In the genomic region with DNA sequence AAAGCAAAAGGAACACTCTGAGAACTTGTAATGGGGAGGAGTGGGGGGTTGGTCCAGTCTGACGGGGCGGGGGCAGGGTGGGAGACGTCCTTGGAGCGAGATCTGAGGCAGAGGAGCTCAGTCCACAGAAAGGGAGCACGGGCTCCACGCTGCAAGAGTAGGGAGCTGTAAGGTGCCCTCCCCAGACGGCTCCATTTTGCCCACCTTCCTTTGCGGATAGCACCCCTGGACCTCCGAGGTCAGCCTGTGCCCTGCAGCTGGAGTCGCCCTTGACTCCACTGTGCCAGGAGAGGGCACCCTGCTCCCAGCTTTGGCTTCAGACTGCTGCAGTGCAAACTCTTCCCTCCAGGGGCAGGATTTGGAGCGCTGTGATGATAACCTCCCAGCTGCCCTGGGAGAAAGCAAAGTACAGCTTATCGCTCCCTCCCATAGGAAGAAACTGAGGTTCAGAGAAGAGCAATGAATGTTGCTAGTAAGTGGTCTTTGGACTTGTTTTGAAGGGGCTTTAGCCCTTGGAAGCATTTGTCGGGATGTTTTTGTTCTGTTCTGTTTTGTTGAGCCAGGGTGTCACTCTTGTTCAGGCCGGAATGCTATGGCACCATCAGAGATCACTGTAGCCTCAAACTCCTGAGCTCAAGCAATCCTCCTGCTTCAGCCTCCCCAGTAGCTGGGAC, we compare ENCODE assay signal across 1 cellular context.
A peak's percentile ranks its signal among the peaks of the same experiment; 100 is the strongest.
TF ChIP-seq lines count a peak whose summit lies in the region.

No MANE protein-coding gene starts in this region.

TF ChIP-seq in HepG2, 621 proteins besides CTCF, POLR2A, EP300 and RAD21 (continued from another document and continues in another):
- TF ChIP-seq, protein P1, sequence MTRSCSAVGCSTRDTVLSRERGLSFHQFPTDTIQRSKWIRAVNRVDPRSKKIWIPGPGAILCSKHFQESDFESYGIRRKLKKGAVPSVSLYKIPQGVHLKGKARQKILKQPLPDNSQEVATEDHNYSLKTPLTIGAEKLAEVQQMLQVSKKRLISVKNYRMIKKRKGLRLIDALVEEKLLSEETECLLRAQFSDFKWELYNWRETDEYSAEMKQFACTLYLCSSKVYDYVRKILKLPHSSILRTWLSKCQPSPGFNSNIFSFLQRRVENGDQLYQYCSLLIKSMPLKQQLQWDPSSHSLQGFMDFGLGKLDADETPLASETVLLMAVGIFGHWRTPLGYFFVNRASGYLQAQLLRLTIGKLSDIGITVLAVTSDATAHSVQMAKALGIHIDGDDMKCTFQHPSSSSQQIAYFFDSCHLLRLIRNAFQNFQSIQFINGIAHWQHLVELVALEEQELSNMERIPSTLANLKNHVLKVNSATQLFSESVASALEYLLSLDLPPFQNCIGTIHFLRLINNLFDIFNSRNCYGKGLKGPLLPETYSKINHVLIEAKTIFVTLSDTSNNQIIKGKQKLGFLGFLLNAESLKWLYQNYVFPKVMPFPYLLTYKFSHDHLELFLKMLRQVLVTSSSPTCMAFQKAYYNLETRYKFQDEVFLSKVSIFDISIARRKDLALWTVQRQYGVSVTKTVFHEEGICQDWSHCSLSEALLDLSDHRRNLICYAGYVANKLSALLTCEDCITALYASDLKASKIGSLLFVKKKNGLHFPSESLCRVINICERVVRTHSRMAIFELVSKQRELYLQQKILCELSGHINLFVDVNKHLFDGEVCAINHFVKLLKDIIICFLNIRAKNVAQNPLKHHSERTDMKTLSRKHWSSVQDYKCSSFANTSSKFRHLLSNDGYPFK (CRISPR knock-in tag; IDR thresholded peaks at IDR 0.05; ENCODE audit: borderline replicate concordance) = peak; percentile 69; the same call in 1 of the 2 replicates
- peak; percentile 43; the same call in 1 of the 2 replicates for TF ChIP-seq ZNF567 (CRISPR knock-in tag; IDR thresholded peaks at IDR 0.05; ENCODE audit: borderline replicate concordance)
- no peak for TF ChIP-seq HBP1 (CRISPR knock-in tag; IDR thresholded peaks at IDR 0.05; ENCODE audit: low read depth)
- TF ChIP-seq STAT5B (CRISPR knock-in tag; IDR thresholded peaks at IDR 0.05) = peak; percentile 68; the same call in 1 of the 2 replicates
- peak; percentile 100 for TF ChIP-seq SMC3 (IDR thresholded peaks at IDR 0.05; ENCODE audit: low read length)
- no peak for TF ChIP-seq CHD2 (IDR thresholded peaks at IDR 0.05; ENCODE audit: low read depth, low read length)
- peak; percentile 42; the same call in 1 of the 2 replicates for TF ChIP-seq ZHX2 (IDR thresholded peaks at IDR 0.05; ENCODE audit: low read depth)
- no peak for TF ChIP-seq ZHX2 (CRISPR knock-in tag; IDR thresholded peaks at IDR 0.05; ENCODE audit: borderline replicate concordance)
- TF ChIP-seq ZNF605 (CRISPR knock-in tag; IDR thresholded peaks at IDR 0.05) = peak; percentile 62; the same call in 1 of the 2 replicates
- TF ChIP-seq GMEB1 (CRISPR knock-in tag; IDR thresholded peaks at IDR 0.05; ENCODE audit: borderline replicate concordance) = peak; percentile 49; the same call in 1 of the 2 replicates
- peak; percentile 88 for TF ChIP-seq HNF4G (IDR thresholded peaks at IDR 0.05; ENCODE audit: borderline replicate concordance, low read depth, low read length)
- peak; percentile 95 for TF ChIP-seq HNF4G (CRISPR knock-in tag; IDR thresholded peaks at IDR 0.05; ENCODE audit: borderline replicate concordance, low read depth)
- TF ChIP-seq ZNF317 (CRISPR knock-in tag; IDR thresholded peaks at IDR 0.05) = peak; percentile 46; the same call in 1 of the 2 replicates
- no peak for TF ChIP-seq HOXA7 (CRISPR knock-in tag; IDR thresholded peaks at IDR 0.05)
- peak; percentile 89 for TF ChIP-seq SAP130 (CRISPR knock-in tag; IDR thresholded peaks at IDR 0.05; ENCODE audit: low read depth)
- TF ChIP-seq ZNF703 (CRISPR knock-in tag; IDR thresholded peaks at IDR 0.05; ENCODE audit: borderline replicate concordance) = no peak
- TF ChIP-seq, protein P2, sequence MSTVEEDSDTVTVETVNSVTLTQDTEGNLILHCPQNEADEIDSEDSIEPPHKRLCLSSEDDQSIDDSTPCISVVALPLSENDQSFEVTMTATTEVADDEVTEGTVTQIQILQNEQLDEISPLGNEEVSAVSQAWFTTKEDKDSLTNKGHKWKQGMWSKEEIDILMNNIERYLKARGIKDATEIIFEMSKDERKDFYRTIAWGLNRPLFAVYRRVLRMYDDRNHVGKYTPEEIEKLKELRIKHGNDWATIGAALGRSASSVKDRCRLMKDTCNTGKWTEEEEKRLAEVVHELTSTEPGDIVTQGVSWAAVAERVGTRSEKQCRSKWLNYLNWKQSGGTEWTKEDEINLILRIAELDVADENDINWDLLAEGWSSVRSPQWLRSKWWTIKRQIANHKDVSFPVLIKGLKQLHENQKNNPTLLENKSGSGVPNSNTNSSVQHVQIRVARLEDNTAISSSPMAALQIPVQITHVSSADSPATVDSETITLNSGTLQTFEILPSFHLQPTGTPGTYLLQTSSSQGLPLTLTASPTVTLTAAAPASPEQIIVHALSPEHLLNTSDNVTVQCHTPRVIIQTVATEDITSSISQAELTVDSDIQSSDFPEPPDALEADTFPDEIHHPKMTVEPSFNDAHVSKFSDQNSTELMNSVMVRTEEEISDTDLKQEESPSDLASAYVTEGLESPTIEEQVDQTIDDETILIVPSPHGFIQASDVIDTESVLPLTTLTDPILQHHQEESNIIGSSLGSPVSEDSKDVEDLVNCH (CRISPR knock-in tag; IDR thresholded peaks at IDR 0.05) = peak; percentile 73; the same call in 1 of the 2 replicates
- no peak for TF ChIP-seq ZNF33A (CRISPR knock-in tag; IDR thresholded peaks at IDR 0.05; ENCODE audit: borderline replicate concordance)
- peak; percentile 88; the same call in 1 of the 2 replicates for TF ChIP-seq ZBTB26 (CRISPR knock-in tag; IDR thresholded peaks at IDR 0.05; ENCODE audit: borderline replicate concordance)
- peak; percentile 71 for TF ChIP-seq HMG20B (CRISPR knock-in tag; conservative IDR thresholded peaks at IDR 0.05)
- TF ChIP-seq PAX8 (CRISPR knock-in tag; IDR thresholded peaks at IDR 0.05; ENCODE audit: borderline replicate concordance) = no peak; the same call in 1 of the 2 replicates
- peak; percentile 89 for TF ChIP-seq PHF21A (CRISPR knock-in tag; IDR thresholded peaks at IDR 0.05)
- peak; percentile 96 for TF ChIP-seq HOMEZ (CRISPR knock-in tag; IDR thresholded peaks at IDR 0.05; ENCODE audit: low read depth)
- no peak for TF ChIP-seq ZFP41 (CRISPR knock-in tag; IDR thresholded peaks at IDR 0.05; ENCODE audit: borderline replicate concordance)
- peak; percentile 77 for TF ChIP-seq ELF1 (CRISPR knock-in tag; IDR thresholded peaks at IDR 0.05)
- peak; percentile 99 for TF ChIP-seq ZNF580 (CRISPR knock-in tag; IDR thresholded peaks at IDR 0.05; ENCODE audit: borderline replicate concordance, low read depth)
- no peak for TF ChIP-seq KLF13 (CRISPR knock-in tag; IDR thresholded peaks at IDR 0.05)
- TF ChIP-seq, protein P3, sequence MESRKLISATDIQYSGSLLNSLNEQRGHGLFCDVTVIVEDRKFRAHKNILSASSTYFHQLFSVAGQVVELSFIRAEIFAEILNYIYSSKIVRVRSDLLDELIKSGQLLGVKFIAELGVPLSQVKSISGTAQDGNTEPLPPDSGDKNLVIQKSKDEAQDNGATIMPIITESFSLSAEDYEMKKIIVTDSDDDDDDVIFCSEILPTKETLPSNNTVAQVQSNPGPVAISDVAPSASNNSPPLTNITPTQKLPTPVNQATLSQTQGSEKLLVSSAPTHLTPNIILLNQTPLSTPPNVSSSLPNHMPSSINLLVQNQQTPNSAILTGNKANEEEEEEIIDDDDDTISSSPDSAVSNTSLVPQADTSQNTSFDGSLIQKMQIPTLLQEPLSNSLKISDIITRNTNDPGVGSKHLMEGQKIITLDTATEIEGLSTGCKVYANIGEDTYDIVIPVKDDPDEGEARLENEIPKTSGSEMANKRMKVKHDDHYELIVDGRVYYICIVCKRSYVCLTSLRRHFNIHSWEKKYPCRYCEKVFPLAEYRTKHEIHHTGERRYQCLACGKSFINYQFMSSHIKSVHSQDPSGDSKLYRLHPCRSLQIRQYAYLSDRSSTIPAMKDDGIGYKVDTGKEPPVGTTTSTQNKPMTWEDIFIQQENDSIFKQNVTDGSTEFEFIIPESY (CRISPR knock-in tag; IDR thresholded peaks at IDR 0.05) = peak; percentile 95
- peak; percentile 86 for TF ChIP-seq NR2F6 (IDR thresholded peaks at IDR 0.05)
- peak; percentile 97 for TF ChIP-seq NR2F6 (CRISPR knock-in tag; IDR thresholded peaks at IDR 0.05)
